10 cellular contexts compared by ENCODE assay signal in genomic region chr19:17136026-17136425, GRCh38.
DNase-seq lines count a peak whose midpoint lies in the region; ATAC-seq and TF ChIP-seq lines count a peak whose summit lies in the region.
"Had no signal": no experiment of that assay in that cellular context is flagged by ENCODE, and none has a peak within 500 bp of the region (broad histone marks: within the 10 kb centered on the region; RNA-seq: fewer than 3 reads in every experiment).

No MANE protein-coding gene starts in this region.

- no peaks in the 10 kb centered on the region for H3K9me3 Mint-ChIP-seq in Caco-2 (ENCODE audit: unreplicated experiment)
- H3K9me3 Mint-ChIP-seq in WTC11, result no peaks in the 10 kb centered on the region
- no peaks in the 10 kb centered on the region for H3K9me3 Mint-ChIP-seq in T-helper 2 cell treated with Interferon-gamma antibody and Interleukin-4, amounts not matched to agents 5 μg/mL and 100 μg/mL, for 36 hours
- H3K9me3 Mint-ChIP-seq: activated naive CD4-positive, alpha-beta T cell treated with anti-CD3 and anti-CD28 coated beads, Interleukin-2, amount 50 U/mL, for 24 hours had no signal

- CTCF ChIA-PET in Caco-2 (lab: Charles Lee) (no interaction called here), WTC11 (lab: Charles Lee) (interaction anchor here (1.0 kb wide), 1 partner anchor 284 kb away, joined by 3 read pairs; the partner anchor contains the start of gene MVB12A)

- no peaks in the 10 kb centered on the region for H3K27me3 ChIP-seq in Caco-2 (replicated peaks; ENCODE audit: control insufficient read depth, insufficient read depth, low read length)
- H3K27me3 ChIP-seq in right cardiac atrium (ENCODE audit: control insufficient read depth, insufficient read depth), result no peaks in the 10 kb centered on the region
- no peaks in the 10 kb centered on the region for H3K27me3 ChIP-seq in rectal smooth muscle tissue (ENCODE audit: control insufficient read depth, insufficient read depth, low read length)

- peak overlapping the region; percentile 99 for H3K27ac ChIP-seq in right cardiac atrium (ENCODE audit: low read length)
- peak overlapping the region; percentile 89 for H3K27ac ChIP-seq in rectal smooth muscle tissue (ENCODE audit: low read depth, low read length)
- H3K27ac ChIP-seq: KMS-11 had no signal

- POLR2A ChIA-PET in Caco-2 (lab: Charles Lee) (interaction anchor here (0.7 kb wide), 1 partner anchor 729 kb away, joined by 5 read pairs; no protein-coding TSS in a partner anchor), WTC11 (lab: Charles Lee) (no interaction called here)

- no TSS peak for BruUV-seq in Caco-2 (replicated peaks; lab: Mats Ljungman, UMichigan)

- H3K36me3 ChIP-seq in Caco-2 (ENCODE audit: control insufficient read depth, insufficient read depth, low read length), result no peaks in the 10 kb centered on the region
- H3K36me3 ChIP-seq in rectal smooth muscle tissue (ENCODE audit: control insufficient read depth, insufficient read depth, low read length), result no peaks in the 10 kb centered on the region

- H3K4me3 ChIP-seq in Caco-2 (ENCODE audit: low read depth, low read length) (no peak overlapping the region), right cardiac atrium (ENCODE audit: low read length) (no peak overlapping the region), rectal smooth muscle tissue (ENCODE audit: low read length) (no peak overlapping the region)

- H3K27ac Mint-ChIP-seq in Caco-2 (ENCODE audit: unreplicated experiment) (peak overlapping the region; percentile 79), WTC11 (peak overlapping the region; percentile 99)
- no peak overlapping the region for H3K27ac Mint-ChIP-seq in T-helper 2 cell treated with Interferon-gamma antibody and Interleukin-4, amounts not matched to agents 5 μg/mL and 100 μg/mL, for 36 hours

- ATAC-seq in WTC11, result peak; percentile 41
- ATAC-seq in right cardiac atrium, result peak in 1 of 2 donors; percentile 5

- H3K4me1 ChIP-seq in Caco-2 (peaks cover 20% of the 10 kb centered on the region), right cardiac atrium (ENCODE audit: control insufficient read depth, insufficient read depth, low read length) (peaks cover 16% of the 10 kb centered on the region), rectal smooth muscle tissue (ENCODE audit: control insufficient read depth, insufficient read depth, low read length) (peaks cover 11% of the 10 kb centered on the region)

- no peaks in the 10 kb centered on the region for H3K9me3 ChIP-seq in Caco-2
- H3K9me3 ChIP-seq in right cardiac atrium (ENCODE audit: control insufficient read depth, low read length), result no peaks in the 10 kb centered on the region

- H3K27me3 Mint-ChIP-seq in Caco-2 (ENCODE audit: insufficient read depth, unreplicated experiment) (no peaks in the 10 kb centered on the region), WTC11 (ENCODE audit: low read depth) (no peaks in the 10 kb centered on the region)
- H3K27me3 Mint-ChIP-seq in T-helper 2 cell treated with Interferon-gamma antibody and Interleukin-4, amounts not matched to agents 5 μg/mL and 100 μg/mL, for 36 hours (ENCODE audit: low read depth), result no peaks in the 10 kb centered on the region
- H3K27me3 Mint-ChIP-seq: activated naive CD4-positive, alpha-beta T cell treated with anti-CD3 and anti-CD28 coated beads, Interleukin-2, amount 50 U/mL, for 24 hours had no signal

- H3K36me3 Mint-ChIP-seq in Caco-2 (ENCODE audit: insufficient read depth, unreplicated experiment) (peaks cover 8% of the 10 kb centered on the region), WTC11 (peaks cover 3% of the 10 kb centered on the region; the same call in 1 of the 2 replicates)
- peaks cover 29% of the 10 kb centered on the region for H3K36me3 Mint-ChIP-seq in T-helper 2 cell treated with Interferon-gamma antibody and Interleukin-4, amounts not matched to agents 5 μg/mL and 100 μg/mL, for 36 hours (ENCODE audit: low read depth)

- intact Hi-C loops in Caco-2 (cut with micrococcal nuclease; ENCODE audit: unreplicated experiment), result no loop called here
- intact Hi-C loops in right cardiac atrium (cut with DNase I), result loop anchor here in 2 of 4 donors (5.0 to 10.0 kb wide), 2 partner anchors 59 to 61 kb away; partner anchors contain the start of genes HAUS8 (in 2 of the 2) and MYO9B (in 2 of the 2)

- 36% methylated on average over 9 of the region's 9 CpGs for WGBS in right cardiac atrium

- H3K4me3 Mint-ChIP-seq in Caco-2 (ENCODE audit: unreplicated experiment) (no peak overlapping the region), WTC11 (no peak overlapping the region)
- no peak overlapping the region for H3K4me3 Mint-ChIP-seq in T-helper 2 cell treated with Interferon-gamma antibody and Interleukin-4, amounts not matched to agents 5 μg/mL and 100 μg/mL, for 36 hours

- no peak for DNase-seq in Caco-2
- DNase-seq in WTC11 (ENCODE audit: low spot score), result peak; percentile 29
- peak in 1 of 3 donors; percentile 65 for DNase-seq in right cardiac atrium
- no peak for DNase-seq in NCI-H2227 (lab: John Stamatoyannopoulos, UW; ENCODE audit: unreplicated experiment)
- DNase-seq in NCI-H1092 (lab: John Stamatoyannopoulos, UW), result no peak
- no peak for DNase-seq in T-helper 2 cell treated with Interferon-gamma antibody and Interleukin-4, amounts not matched to agents 5 μg/mL and 100 μg/mL, for 36 hours (ENCODE audit: low spot score)
- DNase-seq in activated gamma-delta T cell (lab: John Stamatoyannopoulos, UW), result no peak

- peaks cover 18% of the 10 kb centered on the region for H3K4me1 Mint-ChIP-seq in Caco-2 (ENCODE audit: low read depth, unreplicated experiment)
- H3K4me1 Mint-ChIP-seq in WTC11, result peaks cover 45% of the 10 kb centered on the region
- H3K4me1 Mint-ChIP-seq in T-helper 2 cell treated with Interferon-gamma antibody and Interleukin-4, amounts not matched to agents 5 μg/mL and 100 μg/mL, for 36 hours (ENCODE audit: low read depth), result peaks cover 8% of the 10 kb centered on the region

- H3K9ac ChIP-seq in rectal smooth muscle tissue (ENCODE audit: low read length), result peak overlapping the region; percentile 40
- H3K9ac ChIP-seq: KMS-11 had no signal

- TF ChIP-seq CTCF in Caco-2 (IDR thresholded peaks at IDR 0.05; ENCODE audit: insufficient read depth in 1 of 2, low read depth in 1 of 2, low read length in 1 of 2, severe bottlenecking in 1 of 2, unreplicated experiment in 1 of 2), result no peak
- no peak for TF ChIP-seq CTCF in WTC11 (IDR thresholded peaks at IDR 0.05)

TF ChIP-seq in WTC11, 78 proteins besides CTCF, POLR2A, EP300 and RAD21:
- TF ChIP-seq JUN (CRISPR knock-in tag; IDR thresholded peaks at IDR 0.05), result no peak
- TF ChIP-seq SP1 (CRISPR knock-in tag; conservative IDR thresholded peaks at IDR 0.05), result 0 out of 2 replicates have a peak, but pooled peaks have one; percentile 15
